In the genomic region with DNA sequence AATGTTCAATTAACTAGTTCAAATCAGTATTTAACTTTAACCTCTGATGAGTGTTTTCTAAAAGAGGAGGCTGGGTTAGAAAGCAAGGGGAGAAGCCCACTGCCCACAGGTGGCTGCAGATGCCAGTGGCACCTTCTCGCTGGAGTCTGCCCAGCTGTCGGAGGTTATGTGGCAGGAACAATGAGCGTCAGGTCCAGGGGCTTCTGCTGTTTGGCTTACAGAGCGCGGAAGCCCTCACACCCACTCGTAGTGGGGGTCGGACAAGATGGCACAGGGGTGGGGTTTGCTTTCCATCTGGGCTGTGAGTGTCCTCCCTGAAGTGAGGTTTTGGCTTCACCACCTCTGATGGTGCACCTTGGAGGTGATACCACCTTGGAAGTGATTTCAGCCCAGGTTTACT, we compare ENCODE assay signal across 10 cellular contexts. TPM values are rescaled to one million over a fixed set of nuclear protein-coding genes. Genes with fewer than 3 reads are reported as not detected.
DNase-seq lines count a peak whose midpoint lies in the region; ATAC-seq, FAIRE-seq and TF ChIP-seq lines count a peak whose summit lies in the region.
"Had no signal": no experiment of that assay in that cellular context is flagged by ENCODE, and none has a peak within 500 bp of the region (broad histone marks: within the 10 kb centered on the region; RNA-seq: fewer than 3 reads in every experiment).

No MANE protein-coding gene starts in this region.

- H3K79me2 ChIP-seq in Karpas-422 (ENCODE audit: low read length): peaks cover 78% of the 10 kb centered on the region

- no peaks in the 10 kb centered on the region for H3K27me3 ChIP-seq in Karpas-422 (ENCODE audit: low read length)

- H3K4me3 Mint-ChIP-seq in chondrocyte (ENCODE audit: unreplicated experiment) (no peak overlapping the region), nephron (peak overlapping the region; percentile 87 to 91 (median 89))

- H3K4me1 Mint-ChIP-seq in chondrocyte (ENCODE audit: low read depth): peaks cover 20% of the 10 kb centered on the region
- peaks cover 52% of the 10 kb centered on the region for H3K4me1 Mint-ChIP-seq in nephron

- H3K27ac Mint-ChIP-seq in chondrocyte (ENCODE audit: unreplicated experiment) (peak overlapping the region; percentile 97), nephron (peak overlapping the region; percentile 79 to 94 (median 94))

- 98% methylated on average over 7 of the region's 7 CpGs for WGBS in A549 (ENCODE audit: missing lambda C conversion rate)

- H3K9me3 Mint-ChIP-seq in chondrocyte (ENCODE audit: low read depth): no peaks in the 10 kb centered on the region
- no peaks in the 10 kb centered on the region for H3K9me3 Mint-ChIP-seq in nephron

- POLR2A ChIA-PET in A549 (lab: Yijun Ruan, JAX): interaction anchor here (1.6 kb wide), 1 partner anchor 35 kb away, joined by 17 read pairs; the partner anchor contains the start of gene ESYT2

- TF ChIP-seq RAD21 in A549 (conservative IDR thresholded peaks at IDR 0.05 in 1 of 2, IDR thresholded peaks at IDR 0.05 in 1 of 2): no peak

- no peak for TF ChIP-seq EP300 in A549 (IDR thresholded peaks at IDR 0.05)

- peak overlapping the region; percentile 63 for H3K9ac ChIP-seq in Karpas-422 (ENCODE audit: low read length)

- H3K27ac ChIP-seq in A549 (peak overlapping the region; percentile 76 to 93; a peak in 4 of 6 replicates), Karpas-422 (ENCODE audit: low read length) (peak overlapping the region; percentile 93)

- H3K36me3 Mint-ChIP-seq in chondrocyte (ENCODE audit: low read depth): no peaks in the 10 kb centered on the region
- H3K36me3 Mint-ChIP-seq in nephron (ENCODE audit: low read depth): no peaks in the 10 kb centered on the region

- H4K20me1 ChIP-seq in Karpas-422 (ENCODE audit: insufficient read depth, low read depth, low read length): no peaks in the 10 kb centered on the region

- no peak for ATAC-seq in A549
- no peak for ATAC-seq in HG03039 (IDR thresholded peaks at IDR 0.05; ENCODE audit: unreplicated experiment)

- DNase-seq in A549 (ENCODE audit: low read depth in 1 of 2, low spot score in 1 of 2) (no peak), Karpas-422 (no peak), chondrocyte (ENCODE audit: low spot score) (no peak), GM20000 (ENCODE audit: low spot score) (no peak), UCSD-AML1 (lab: John Stamatoyannopoulos, UW; ENCODE audit: unreplicated experiment) (no peak), ecto neural progenitor cell (ENCODE audit: low spot score) (no peak)
- DNase-seq: NCI-H2081 treated with DMSO at 0.1 percent for 48 hours had no signal

- TF ChIP-seq CTCF in A549 (IDR thresholded peaks at IDR 0.05) (no peak), chondrocyte (IDR thresholded peaks at IDR 0.05) (no peak), nephron (IDR thresholded peaks at IDR 0.05; ENCODE audit: unreplicated experiment in 3 of 3) (no peak), GM20000 (IDR thresholded peaks at IDR 0.05; ENCODE audit: extremely low read depth, missing control alignments) (no peak)

- H3K36me3 ChIP-seq in Karpas-422 (ENCODE audit: insufficient read depth, low read length): peaks cover 1% of the 10 kb centered on the region; the same call in 1 of the 2 replicates

- no peaks in the 10 kb centered on the region for H3K9me3 ChIP-seq in A549
- no peaks in the 10 kb centered on the region for H3K9me3 ChIP-seq in Karpas-422 (ENCODE audit: low read length)
- H3K9me3 ChIP-seq: mucosa of descending colon had no signal

- CTCF ChIA-PET in A549 (lab: Yijun Ruan, JAX): no interaction called here

- no peak for TF ChIP-seq POLR2A in A549 (IDR thresholded peaks at IDR 0.05; ENCODE audit: low read length)

- no peaks in the 10 kb centered on the region for H3K9me2 ChIP-seq in Karpas-422 (replicated peaks; ENCODE audit: insufficient read depth, low read length)

- H3K4me1 ChIP-seq in A549 (peaks cover 17% of the 10 kb centered on the region; the same call in 2 of the 3 replicates), Karpas-422 (ENCODE audit: low read length) (peaks cover 75% of the 10 kb centered on the region)

- H3K4me2 ChIP-seq in A549: peak overlapping the region; percentile 65; the same call in 1 of the 3 replicates
- peak overlapping the region; percentile 63 for H3K4me2 ChIP-seq in Karpas-422 (ENCODE audit: low read depth, low read length, poor library complexity, severe bottlenecking)

- H3K4me3 ChIP-seq in A549 (no peak overlapping the region; the same call in 2 of the 3 replicates), Karpas-422 (ENCODE audit: low read length) (peak overlapping the region; percentile 20; the same call in 1 of the 2 replicates)
- H3K4me3 ChIP-seq: mucosa of descending colon had no signal

- no peak overlapping the region for H2AFZ ChIP-seq in Karpas-422 (ENCODE audit: low read length)

- H3K27me3 Mint-ChIP-seq in chondrocyte (ENCODE audit: low read depth): no peaks in the 10 kb centered on the region
- H3K27me3 Mint-ChIP-seq in nephron (ENCODE audit: low read depth): no peaks in the 10 kb centered on the region

- FAIRE-seq in A549 (lab: Jason Lieb, UNC): no peak

TF ChIP-seq in A549, 52 proteins besides CTCF, POLR2A, EP300 and RAD21:
- TF ChIP-seq ELK1 (IDR thresholded peaks at IDR 0.05; ENCODE audit: low read depth, low read length) (no peak), RNF2 (IDR thresholded peaks at IDR 0.05; ENCODE audit: borderline replicate concordance, low read depth) (no peak), HOXA7 (CRISPR knock-in tag; IDR thresholded peaks at IDR 0.05) (no peak), CEBPB (IDR thresholded peaks at IDR 0.05) (no peak), TFCP2L1 (CRISPR knock-in tag; IDR thresholded peaks at IDR 0.05) (no peak), SREBF2 (IDR thresholded peaks at IDR 0.05) (no peak), ZC3H11A (IDR thresholded peaks at IDR 0.05) (no peak)

RNA-seq across cellular contexts. Expression of gene DYNC2I1, which starts 8.5 kb away (rescaled TPM):
- polyA plus RNA-seq in A549 (2011; rRNA removed) (10.6 and 17.4 TPM in 2 replicates), A549 (2017; fragmentation: RNase III; extraction: RNeasy Plus Mini Kit Qiagen cat#74134 plus additional on column Dnase treatment) (8.7 to 10.0 TPM (median 9.1 TPM) in 3 replicates)
- polyA plus RNA-seq in A549 (2012; cell fraction: cytosol; rRNA removed): 11.0 and 11.8 TPM in 2 replicates
- polyA plus RNA-seq in A549 (2012; cell fraction: nucleus; rRNA removed): 41.8 and 42.7 TPM in 2 replicates
- 5.8 and 7.5 TPM in 2 replicates for polyA minus RNA-seq in A549 (2011; rRNA and poly(A)+ RNA removed)
- 15.9 and 40.0 TPM in 2 replicates for total RNA-seq in Karpas-422 (2014; rRNA removed; shearing (Covaris generic); ENCODE audit: low replicate concordance)
- 17.6 to 25.4 TPM (median 18.9 TPM) in 3 replicates for total RNA-seq in chondrocyte

RNA-seq across cellular contexts. Expression of gene ESYT2, which starts 35.5 kb away (rescaled TPM):
- polyA plus RNA-seq in A549 (2011; rRNA removed) (73.2 and 77.0 TPM in 2 replicates), A549 (2017; fragmentation: RNase III; extraction: RNeasy Plus Mini Kit Qiagen cat#74134 plus additional on column Dnase treatment) (41.8 to 48.3 TPM (median 45.8 TPM) in 3 replicates)
- polyA plus RNA-seq in A549 (2012; cell fraction: cytosol; rRNA removed): 22.5 and 29.6 TPM in 2 replicates
- 30.1 and 31.2 TPM in 2 replicates for polyA plus RNA-seq in A549 (2012; cell fraction: nucleus; rRNA removed)
- polyA minus RNA-seq in A549 (2011; rRNA and poly(A)+ RNA removed): 54.6 and 62.5 TPM in 2 replicates
- total RNA-seq in Karpas-422 (2014; rRNA removed; shearing (Covaris generic); ENCODE audit: low replicate concordance): 216 and 242 TPM in 2 replicates
- 87.4 to 108 TPM (median 104 TPM) in 3 replicates for total RNA-seq in chondrocyte
